8 cellular contexts compared by ENCODE assay signal in genomic region chr6:143575440-143575839, GRCh38.
DNase-seq lines count a peak whose midpoint lies in the region; ATAC-seq, FAIRE-seq and TF ChIP-seq lines count a peak whose summit lies in the region.

No MANE protein-coding gene starts in this region.

- H3K79me2 ChIP-seq in OCI-LY1 (ENCODE audit: insufficient read depth, low read length), result no peaks in the 10 kb centered on the region

- TF ChIP-seq RAD21 in Ishikawa (IDR thresholded peaks at IDR 0.05; ENCODE audit: low read depth), result peak; percentile 98

- no peaks in the 10 kb centered on the region for H3K27me3 ChIP-seq in OCI-LY1 (ENCODE audit: insufficient read depth, low read length)
- no peaks in the 10 kb centered on the region for H3K27me3 ChIP-seq in ovary

- intact Hi-C loops in activated T-helper 2 cell treated with anti-CD3 and anti-CD28 coated beads, Interferon-gamma antibody, Interleukin-2, Interleukin-4, amounts not matched to agents 10 μg/mL and 5 μg/mL and 100 μg/mL, durations not matched to agents 14 hours and 24 hours and 36 hours (cut with micrococcal nuclease), result loop anchor here (1.0 to 2.0 kb wide), 4 partner anchors 39 to 438 kb away; partner anchors contain the start of gene LTV1
- intact Hi-C loops in ovary (cut with DNase I), result loop anchor here in 2 of 4 donors (2.0 to 10.0 kb wide), 3 partner anchors 269 to 437 kb away; partner anchors contain the start of gene LTV1 (in 1 of the 2)

- H3K4me1 ChIP-seq in OCI-LY1 (ENCODE audit: insufficient read depth, low read length, severe bottlenecking), result no peaks in the 10 kb centered on the region
- no peaks in the 10 kb centered on the region for H3K4me1 ChIP-seq in ovary (ENCODE audit: insufficient read depth)

- H3K4me3 Mint-ChIP-seq in activated T-helper 2 cell treated with anti-CD3 and anti-CD28 coated beads, Interferon-gamma antibody, Interleukin-2, Interleukin-4, amounts not matched to agents 10 μg/mL and 5 μg/mL and 100 μg/mL, durations not matched to agents 14 hours and 24 hours and 36 hours (ENCODE audit: low read depth), result no peak overlapping the region

- H3K36me3 Mint-ChIP-seq in activated T-helper 2 cell treated with anti-CD3 and anti-CD28 coated beads, Interferon-gamma antibody, Interleukin-2, Interleukin-4, amounts not matched to agents 10 μg/mL and 5 μg/mL and 100 μg/mL, durations not matched to agents 14 hours and 24 hours and 36 hours (ENCODE audit: low read depth), result peaks cover 5% of the 10 kb centered on the region

- no peak overlapping the region for H2AFZ ChIP-seq in OCI-LY1 (ENCODE audit: low read length)

- no peaks in the 10 kb centered on the region for H3F3A ChIP-seq in OCI-LY1 (ENCODE audit: insufficient read depth, low read length)

- H3K27me3 Mint-ChIP-seq in activated T-helper 2 cell treated with anti-CD3 and anti-CD28 coated beads, Interferon-gamma antibody, Interleukin-2, Interleukin-4, amounts not matched to agents 10 μg/mL and 5 μg/mL and 100 μg/mL, durations not matched to agents 14 hours and 24 hours and 36 hours (ENCODE audit: low read depth), result no peaks in the 10 kb centered on the region

- no peak overlapping the region for H3K27ac Mint-ChIP-seq in activated T-helper 2 cell treated with anti-CD3 and anti-CD28 coated beads, Interferon-gamma antibody, Interleukin-2, Interleukin-4, amounts not matched to agents 10 μg/mL and 5 μg/mL and 100 μg/mL, durations not matched to agents 14 hours and 24 hours and 36 hours

- peak; percentile 95 for ATAC-seq in GM21529 (IDR thresholded peaks at IDR 0.05; ENCODE audit: unreplicated experiment)

- no peak for TF ChIP-seq EP300 in Ishikawa (IDR thresholded peaks at IDR 0.05; ENCODE audit: borderline replicate concordance)
- TF ChIP-seq EP300 in ovary (IDR thresholded peaks at IDR 0.05), result no peak

- TF ChIP-seq CTCF in OCI-LY1 (IDR thresholded peaks at IDR 0.05; ENCODE audit: low read length) (peak; percentile 84), ovary (IDR thresholded peaks at IDR 0.05) (peak; percentile 51 to 92 (median 90))

- peak; percentile 98 for FAIRE-seq in G401.6 (lab: Jason Lieb, UNC)

- H3K9me3 Mint-ChIP-seq in activated T-helper 2 cell treated with anti-CD3 and anti-CD28 coated beads, Interferon-gamma antibody, Interleukin-2, Interleukin-4, amounts not matched to agents 10 μg/mL and 5 μg/mL and 100 μg/mL, durations not matched to agents 14 hours and 24 hours and 36 hours, result no peaks in the 10 kb centered on the region

- H3K4me1 Mint-ChIP-seq in activated T-helper 2 cell treated with anti-CD3 and anti-CD28 coated beads, Interferon-gamma antibody, Interleukin-2, Interleukin-4, amounts not matched to agents 10 μg/mL and 5 μg/mL and 100 μg/mL, durations not matched to agents 14 hours and 24 hours and 36 hours (ENCODE audit: low read depth), result peaks cover 7% of the 10 kb centered on the region

- no peaks in the 10 kb centered on the region for H4K20me1 ChIP-seq in OCI-LY1 (ENCODE audit: insufficient read depth, low read length)

- TF ChIP-seq POLR2A in ovary (IDR thresholded peaks at IDR 0.05), result no peak

- H3K4me3 ChIP-seq in OCI-LY1 (ENCODE audit: low read depth, low read length, poor library complexity, severe bottlenecking) (no peak overlapping the region), ovary (no peak overlapping the region)

- 0 to 3% (median 0%) methylated on average over 5 of the region's 5 CpGs for WGBS in ovary, 3 donors

- H3K9ac ChIP-seq in OCI-LY1 (ENCODE audit: low read length), result no peak overlapping the region

- H3K4me2 ChIP-seq in OCI-LY1 (ENCODE audit: low read length), result no peak overlapping the region

- H3K27ac ChIP-seq in OCI-LY1 (ENCODE audit: low read depth, low read length, poor library complexity, severe bottlenecking), result no peak overlapping the region
- H3K27ac ChIP-seq in ovary, result no peak overlapping the region

- no peaks in the 10 kb centered on the region for H3K9me2 ChIP-seq in OCI-LY1 (ENCODE audit: low read depth, low read length)

- H3K36me3 ChIP-seq in OCI-LY1 (ENCODE audit: insufficient read depth, low read length) (no peaks in the 10 kb centered on the region), ovary (no peaks in the 10 kb centered on the region)

- no peaks in the 10 kb centered on the region for H3K9me3 ChIP-seq in OCI-LY1 (ENCODE audit: low read length)
- H3K9me3 ChIP-seq in ovary, result no peaks in the 10 kb centered on the region

- DNase-seq in activated T-helper 2 cell treated with anti-CD3 and anti-CD28 coated beads, Interferon-gamma antibody, Interleukin-2, Interleukin-4, amounts not matched to agents 10 μg/mL and 5 μg/mL and 100 μg/mL, durations not matched to agents 14 hours and 24 hours and 36 hours (ENCODE audit: low spot score), result peak; percentile 36
- DNase-seq in germinal center (ENCODE audit: low spot score) (peak; percentile 81), ovary (peak in 4 of 5 donors; percentile 18 to 62 (median 25)), GOT3 (lab: John Stamatoyannopoulos, UW) (no peak)

TF ChIP-seq in Ishikawa, 13 proteins besides CTCF, POLR2A, EP300 and RAD21:
- no peak for TF ChIP-seq YY1 (IDR thresholded peaks at IDR 0.05; ENCODE audit: low read depth)
- TF ChIP-seq REST (IDR thresholded peaks at IDR 0.05; ENCODE audit: low read depth), result no peak
- TF ChIP-seq EGR1 (IDR thresholded peaks at IDR 0.05), result no peak
- TF ChIP-seq FOXM1 (IDR thresholded peaks at IDR 0.05; ENCODE audit: borderline replicate concordance, low read depth), result no peak
TF ChIP-seq in Ishikawa: peak in this region for 0.
